Comparison of ENCODE assay signal across 1 cellular context in the genomic region with DNA sequence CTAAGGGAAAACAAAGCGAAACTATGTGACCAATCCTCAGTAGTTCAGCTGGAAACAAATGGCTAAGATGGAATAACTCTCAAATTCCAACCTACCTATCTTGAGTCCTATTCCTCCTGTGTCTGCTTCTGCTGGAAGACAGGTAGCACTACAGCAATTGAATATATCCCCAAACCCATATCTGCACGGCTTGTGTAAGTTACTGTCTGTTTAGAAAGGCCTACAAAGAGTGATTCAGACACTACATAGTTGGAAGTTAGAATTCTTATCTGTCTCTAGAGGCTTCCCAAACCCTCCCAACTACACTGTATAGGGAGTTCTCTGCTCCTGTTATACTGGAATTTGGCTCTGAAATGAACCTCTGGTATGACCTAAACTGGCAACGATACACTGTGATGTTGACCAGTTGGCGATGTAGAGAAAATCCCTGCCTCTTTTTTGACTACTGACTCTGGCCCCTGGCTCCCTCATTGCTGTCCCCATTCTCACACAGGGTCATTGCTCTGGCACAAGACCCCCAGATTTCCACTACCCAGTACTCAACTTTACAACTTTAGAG.
TF ChIP-seq lines count a peak whose summit lies in the region.

No MANE protein-coding gene starts in this region.

TF ChIP-seq in HepG2, 621 proteins besides CTCF, POLR2A, EP300 and RAD21:
- TF ChIP-seq, protein P1, sequence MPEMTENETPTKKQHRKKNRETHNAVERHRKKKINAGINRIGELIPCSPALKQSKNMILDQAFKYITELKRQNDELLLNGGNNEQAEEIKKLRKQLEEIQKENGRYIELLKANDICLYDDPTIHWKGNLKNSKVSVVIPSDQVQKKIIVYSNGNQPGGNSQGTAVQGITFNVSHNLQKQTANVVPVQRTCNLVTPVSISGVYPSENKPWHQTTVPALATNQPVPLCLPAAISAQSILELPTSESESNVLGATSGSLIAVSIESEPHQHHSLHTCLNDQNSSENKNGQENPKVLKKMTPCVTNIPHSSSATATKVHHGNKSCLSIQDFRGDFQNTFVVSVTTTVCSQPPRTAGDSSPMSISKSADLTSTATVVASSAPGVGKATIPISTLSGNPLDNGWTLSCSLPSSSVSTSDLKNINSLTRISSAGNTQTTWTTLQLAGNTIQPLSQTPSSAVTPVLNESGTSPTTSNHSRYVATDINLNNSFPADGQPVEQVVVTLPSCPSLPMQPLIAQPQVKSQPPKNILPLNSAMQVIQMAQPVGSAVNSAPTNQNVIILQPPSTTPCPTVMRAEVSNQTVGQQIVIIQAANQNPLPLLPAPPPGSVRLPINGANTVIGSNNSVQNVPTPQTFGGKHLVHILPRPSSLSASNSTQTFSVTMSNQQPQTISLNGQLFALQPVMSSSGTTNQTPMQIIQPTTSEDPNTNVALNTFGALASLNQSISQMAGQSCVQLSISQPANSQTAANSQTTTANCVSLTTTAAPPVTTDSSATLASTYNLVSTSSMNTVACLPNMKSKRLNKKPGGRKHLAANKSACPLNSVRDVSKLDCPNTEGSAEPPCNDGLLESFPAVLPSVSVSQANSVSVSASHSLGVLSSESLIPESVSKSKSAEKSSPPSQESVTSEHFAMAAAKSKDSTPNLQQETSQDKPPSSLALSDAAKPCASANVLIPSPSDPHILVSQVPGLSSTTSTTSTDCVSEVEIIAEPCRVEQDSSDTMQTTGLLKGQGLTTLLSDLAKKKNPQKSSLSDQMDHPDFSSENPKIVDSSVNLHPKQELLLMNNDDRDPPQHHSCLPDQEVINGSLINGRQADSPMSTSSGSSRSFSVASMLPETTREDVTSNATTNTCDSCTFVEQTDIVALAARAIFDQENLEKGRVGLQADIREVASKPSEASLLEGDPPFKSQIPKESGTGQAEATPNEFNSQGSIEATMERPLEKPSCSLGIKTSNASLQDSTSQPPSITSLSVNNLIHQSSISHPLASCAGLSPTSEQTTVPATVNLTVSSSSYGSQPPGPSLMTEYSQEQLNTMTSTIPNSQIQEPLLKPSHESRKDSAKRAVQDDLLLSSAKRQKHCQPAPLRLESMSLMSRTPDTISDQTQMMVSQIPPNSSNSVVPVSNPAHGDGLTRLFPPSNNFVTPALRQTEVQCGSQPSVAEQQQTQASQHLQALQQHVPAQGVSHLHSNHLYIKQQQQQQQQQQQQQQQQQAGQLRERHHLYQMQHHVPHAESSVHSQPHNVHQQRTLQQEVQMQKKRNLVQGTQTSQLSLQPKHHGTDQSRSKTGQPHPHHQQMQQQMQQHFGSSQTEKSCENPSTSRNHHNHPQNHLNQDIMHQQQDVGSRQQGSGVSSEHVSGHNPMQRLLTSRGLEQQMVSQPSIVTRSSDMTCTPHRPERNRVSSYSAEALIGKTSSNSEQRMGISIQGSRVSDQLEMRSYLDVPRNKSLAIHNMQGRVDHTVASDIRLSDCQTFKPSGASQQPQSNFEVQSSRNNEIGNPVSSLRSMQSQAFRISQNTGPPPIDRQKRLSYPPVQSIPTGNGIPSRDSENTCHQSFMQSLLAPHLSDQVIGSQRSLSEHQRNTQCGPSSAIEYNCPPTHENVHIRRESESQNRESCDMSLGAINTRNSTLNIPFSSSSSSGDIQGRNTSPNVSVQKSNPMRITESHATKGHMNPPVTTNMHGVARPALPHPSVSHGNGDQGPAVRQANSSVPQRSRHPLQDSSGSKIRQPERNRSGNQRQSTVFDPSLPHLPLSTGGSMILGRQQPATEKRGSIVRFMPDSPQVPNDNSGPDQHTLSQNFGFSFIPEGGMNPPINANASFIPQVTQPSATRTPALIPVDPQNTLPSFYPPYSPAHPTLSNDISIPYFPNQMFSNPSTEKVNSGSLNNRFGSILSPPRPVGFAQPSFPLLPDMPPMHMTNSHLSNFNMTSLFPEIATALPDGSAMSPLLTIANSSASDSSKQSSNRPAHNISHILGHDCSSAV (CRISPR knock-in tag; IDR thresholded peaks at IDR 0.05; ENCODE audit: borderline replicate concordance), result no peak
